ENCODE assay signal across 20 cellular contexts in genomic region chr4:38958453-38958852, GRCh38.
DNase-seq lines count a peak whose midpoint lies in the region; ATAC-seq lines count a peak whose summit lies in the region.
"Had no signal": no experiment of that assay in that cellular context is flagged by ENCODE, and none has a peak within 500 bp of the region (broad histone marks: within the 10 kb centered on the region; RNA-seq: fewer than 3 reads in every experiment).

No MANE protein-coding gene starts in this region.

- intact Hi-C loops in activated CD4-positive, alpha-beta memory T cell treated with anti-CD3 and anti-CD28 coated beads for 36 hours (cut with micrococcal nuclease) = loop anchor here (1.0 to 10.0 kb wide), 6 partner anchors 9 to 396 kb away; partner anchors contain the start of gene TMEM156

- H3K27me3 Mint-ChIP-seq in activated T-cell treated with anti-CD3 and anti-CD28 coated beads, Interleukin-2, amount 50 U/mL, for 24 hours = no peaks in the 10 kb centered on the region
- peaks cover 2% of the 10 kb centered on the region for H3K27me3 Mint-ChIP-seq in activated CD4-positive, alpha-beta memory T cell treated with anti-CD3 and anti-CD28 coated beads for 36 hours
- H3K27me3 Mint-ChIP-seq: activated CD4-positive, alpha-beta T cell treated with anti-CD3 and anti-CD28 coated beads, Interleukin-2, amount 10 ng/mL, durations not matched to agents 7 days and 5 days; CD4-positive, alpha-beta memory T cell had no signal

- CTCF ChIA-PET in activated CD4-positive, alpha-beta memory T cell treated with anti-CD3 and anti-CD28 coated beads for 36 hours (lab: Charles Lee) = interaction anchor here (0.8 to 1.7 kb wide), 9 partner anchors 9 to 177 kb away, joined by 3 to 8 read pairs (median 4); no protein-coding TSS in a partner anchor

- H3K36me3 Mint-ChIP-seq in activated T-cell treated with anti-CD3 and anti-CD28 coated beads, Interleukin-2, amount 50 U/mL, for 24 hours (ENCODE audit: low read depth) = no peaks in the 10 kb centered on the region
- peaks cover 14% of the 10 kb centered on the region for H3K36me3 Mint-ChIP-seq in activated CD4-positive, alpha-beta memory T cell treated with anti-CD3 and anti-CD28 coated beads for 36 hours

- H3K9me3 Mint-ChIP-seq in activated T-cell treated with anti-CD3 and anti-CD28 coated beads, Interleukin-2, amount 50 U/mL, for 24 hours = peaks cover 6% of the 10 kb centered on the region
- peaks cover 18% of the 10 kb centered on the region for H3K9me3 Mint-ChIP-seq in activated CD4-positive, alpha-beta memory T cell treated with anti-CD3 and anti-CD28 coated beads for 36 hours

- peaks cover 33% of the 10 kb centered on the region for H3K4me1 Mint-ChIP-seq in activated T-cell treated with anti-CD3 and anti-CD28 coated beads, Interleukin-2, amount 50 U/mL, for 24 hours (ENCODE audit: low read depth)
- peaks cover 43% of the 10 kb centered on the region for H3K4me1 Mint-ChIP-seq in activated CD4-positive, alpha-beta memory T cell treated with anti-CD3 and anti-CD28 coated beads for 36 hours (ENCODE audit: low read depth)

- ATAC-seq in HG02981 (IDR thresholded peaks at IDR 0.05; ENCODE audit: unreplicated experiment) = peak; percentile 50
- ATAC-seq in GM21360 (IDR thresholded peaks at IDR 0.05; ENCODE audit: unreplicated experiment) = no peak
- no peak for ATAC-seq in GM19035 (IDR thresholded peaks at IDR 0.05; ENCODE audit: unreplicated experiment)
- ATAC-seq: right lobe of liver had no signal

- H3K4me3 Mint-ChIP-seq in activated T-cell treated with anti-CD3 and anti-CD28 coated beads, Interleukin-2, amount 50 U/mL, for 24 hours = no peak overlapping the region
- H3K4me3 Mint-ChIP-seq in activated CD4-positive, alpha-beta memory T cell treated with anti-CD3 and anti-CD28 coated beads for 36 hours = no peak overlapping the region
- H3K4me3 Mint-ChIP-seq: activated CD4-positive, alpha-beta T cell treated with anti-CD3 and anti-CD28 coated beads, Interleukin-2, amount 10 ng/mL, durations not matched to agents 7 days and 5 days had no signal

- H3K27ac Mint-ChIP-seq in activated T-cell treated with anti-CD3 and anti-CD28 coated beads, Interleukin-2, amount 50 U/mL, for 24 hours = peak overlapping the region; percentile 80
- peak overlapping the region; percentile 97 for H3K27ac Mint-ChIP-seq in activated CD4-positive, alpha-beta memory T cell treated with anti-CD3 and anti-CD28 coated beads for 36 hours

- DNase-seq in activated T-cell treated with anti-CD3 and anti-CD28 coated beads, Interleukin-2, amount 50 U/mL, for 24 hours = no peak
- DNase-seq in activated T-cell treated with anti-CD3 and anti-CD28 coated beads, Interleukin-2, amount 50 U/mL, for 1 hour = no peak
- DNase-seq in activated CD4-positive, alpha-beta memory T cell treated with anti-CD3 and anti-CD28 coated beads for 36 hours = no peak
- DNase-seq in iris pigment epithelial cell (ENCODE audit: low read depth) (peak; percentile 31), AG08396 (ENCODE audit: low spot score) (no peak)
- DNase-seq: activated CD4-positive, alpha-beta T cell treated with anti-CD3 and anti-CD28 coated beads, Interleukin-2, amount 10 ng/mL, durations not matched to agents 7 days and 5 days; activated effector memory CD4-positive, alpha-beta T cell treated with Interleukin-2 at 50 U/mL for 16 hours; CD4-positive, alpha-beta memory T cell; GOT3; KG1; NCI-H1092 treated with DMSO at 0.1 percent for 48 hours; NCI-H69; occipital lobe; right lobe of liver; stimulated activated CD4-positive, alpha-beta T cell treated with anti-CD3 and anti-CD28 coated beads, Interleukin-2, amount 100 ng/mL, for 24 hours; T-helper 9 cell; uterus had no signal

- POLR2A ChIA-PET in activated CD4-positive, alpha-beta memory T cell treated with anti-CD3 and anti-CD28 coated beads for 36 hours (lab: Charles Lee) = interaction anchor here (0.8 to 4.4 kb wide), 5 partner anchors 9 to 88 kb away, joined by 5 to 44 read pairs (median 8); no protein-coding TSS in a partner anchor
